Comparison of ENCODE assay signal across 22 cellular contexts in genomic region chr7:107370816-107371215, GRCh38.
DNase-seq lines count a peak whose midpoint lies in the region; ATAC-seq and TF ChIP-seq lines count a peak whose summit lies in the region.
"Had no signal": no experiment of that assay in that cellular context is flagged by ENCODE, and none has a peak within 500 bp of the region (broad histone marks: within the 10 kb centered on the region; RNA-seq: fewer than 3 reads in every experiment).

No MANE protein-coding gene starts in this region.

- no peak overlapping the region for H3K27ac Mint-ChIP-seq in activated T-helper 1 cell treated with anti-CD3 and anti-CD28 coated beads, Interleukin-12 subunit alpha, Interleukin-12 subunit beta, Interleukin-2, Interleukin-4 antibody, amounts not matched to agents 30 ng/mL and 10 ng/mL and 1 ng/mL, durations not matched to agents 14 hours and 24 hours and 36 hours
- H3K27ac Mint-ChIP-seq: B cell; CD8-positive, alpha-beta T cell; GM23338; H9 had no signal

- no peak for TF ChIP-seq CTCF in RWPE1 (conservative IDR thresholded peaks at IDR 0.05; ENCODE audit: low read depth)

- no peaks in the 10 kb centered on the region for H3K27me3 Mint-ChIP-seq in activated T-helper 1 cell treated with anti-CD3 and anti-CD28 coated beads, Interleukin-12 subunit alpha, Interleukin-12 subunit beta, Interleukin-2, Interleukin-4 antibody, amounts not matched to agents 30 ng/mL and 10 ng/mL and 1 ng/mL, durations not matched to agents 14 hours and 24 hours and 36 hours (ENCODE audit: insufficient read depth)
- H3K27me3 Mint-ChIP-seq: B cell; CD4-positive, CD25-positive, alpha-beta regulatory T cell had no signal

- POLR2A ChIA-PET in RWPE1 (lab: Yijun Ruan, JAX; ENCODE audit: low non-redundant PET): no interaction called here

- H3K36me3 Mint-ChIP-seq in activated T-helper 1 cell treated with anti-CD3 and anti-CD28 coated beads, Interleukin-12 subunit alpha, Interleukin-12 subunit beta, Interleukin-2, Interleukin-4 antibody, amounts not matched to agents 30 ng/mL and 10 ng/mL and 1 ng/mL, durations not matched to agents 14 hours and 24 hours and 36 hours (ENCODE audit: low read depth): peaks cover 3% of the 10 kb centered on the region

- H3K4me1 Mint-ChIP-seq in activated T-helper 1 cell treated with anti-CD3 and anti-CD28 coated beads, Interleukin-12 subunit alpha, Interleukin-12 subunit beta, Interleukin-2, Interleukin-4 antibody, amounts not matched to agents 30 ng/mL and 10 ng/mL and 1 ng/mL, durations not matched to agents 14 hours and 24 hours and 36 hours (ENCODE audit: low read depth): no peaks in the 10 kb centered on the region
- H3K4me1 Mint-ChIP-seq: B cell had no signal

- H3K4me3 Mint-ChIP-seq in activated T-helper 1 cell treated with anti-CD3 and anti-CD28 coated beads, Interleukin-12 subunit alpha, Interleukin-12 subunit beta, Interleukin-2, Interleukin-4 antibody, amounts not matched to agents 30 ng/mL and 10 ng/mL and 1 ng/mL, durations not matched to agents 14 hours and 24 hours and 36 hours: no peak overlapping the region
- H3K4me3 Mint-ChIP-seq: B cell; CD4-positive, CD25-positive, alpha-beta regulatory T cell; CD8-positive, alpha-beta T cell; GM23338; H9 had no signal

- H3K9me3 Mint-ChIP-seq in activated T-helper 1 cell treated with anti-CD3 and anti-CD28 coated beads, Interleukin-12 subunit alpha, Interleukin-12 subunit beta, Interleukin-2, Interleukin-4 antibody, amounts not matched to agents 30 ng/mL and 10 ng/mL and 1 ng/mL, durations not matched to agents 14 hours and 24 hours and 36 hours: no peaks in the 10 kb centered on the region
- H3K9me3 Mint-ChIP-seq: CD4-positive, CD25-positive, alpha-beta regulatory T cell; CD8-positive, alpha-beta T cell; GM23338; H9 had no signal

- CTCF ChIA-PET in RWPE1 (lab: Yijun Ruan, JAX): no interaction called here

- H3K36me3 ChIP-seq in SK-N-MC (ENCODE audit: insufficient read depth, low read length): no peaks in the 10 kb centered on the region
- H3K36me3 ChIP-seq: BLaER1 had no signal

- H3K27ac ChIP-seq in SK-N-MC (peak overlapping the region; percentile 65; the same call in 1 of the 2 replicates), RWPE1 (no peak overlapping the region)
- H3K27ac ChIP-seq: 22Rv1, BLaER1, C4-2B had no signal

- ATAC-seq in HG03439 (IDR thresholded peaks at IDR 0.05; ENCODE audit: unreplicated experiment): no peak
- ATAC-seq: CD8-positive, alpha-beta T cell; GM12878; GM23338; HCT116 had no signal

- H3K4me3 ChIP-seq in SK-N-MC: no peak overlapping the region
- H3K4me3 ChIP-seq: BLaER1, GM12878, GM23338 had no signal

- DNase-seq in COLO829 (ENCODE audit: low spot score) (peak; percentile 88), SK-N-MC (ENCODE audit: low read depth, low spot score) (no peak), epidermal melanocyte (ENCODE audit: insufficient read length, low spot score) (peak; percentile 27), pons (ENCODE audit: low spot score) (peak; percentile 37), NAMALWA (ENCODE audit: low spot score) (no peak), RWPE1 (ENCODE audit: low spot score) (no peak)
- no peak for DNase-seq in activated T-helper 1 cell treated with anti-CD3 and anti-CD28 coated beads, Interleukin-12 subunit alpha, Interleukin-12 subunit beta, Interleukin-2, Interleukin-4 antibody, amounts not matched to agents 30 ng/mL and 10 ng/mL and 1 ng/mL, durations not matched to agents 14 hours and 24 hours and 36 hours (ENCODE audit: low spot score)
- DNase-seq: CD4-positive, CD25-positive, alpha-beta regulatory T cell; CD8-positive, alpha-beta T cell; DMS 273 treated with DMSO at 0.1 percent for 48 hours; DMS79; EL; GDM1; H9 had no signal

- no peak overlapping the region for H3K9ac ChIP-seq in SK-N-MC (ENCODE audit: insufficient read length)
- H3K9ac ChIP-seq: BLaER1 had no signal

- intact Hi-C loops in activated T-helper 1 cell treated with anti-CD3 and anti-CD28 coated beads, Interleukin-12 subunit alpha, Interleukin-12 subunit beta, Interleukin-2, Interleukin-4 antibody, amounts not matched to agents 30 ng/mL and 10 ng/mL and 1 ng/mL, durations not matched to agents 14 hours and 24 hours and 36 hours (cut with micrococcal nuclease): no loop called here

- H3K9me3 ChIP-seq in SK-N-MC (ENCODE audit: low read depth, low read length): no peaks in the 10 kb centered on the region
- H3K9me3 ChIP-seq: BLaER1 had no signal

Comparison
In these comparisons a context has a peak if more than half of its experiments do, and no peak if none do; other contexts are left out.
1. DNase-seq: peak in COLO829 (single experiment), epidermal melanocyte (single experiment) and pons (single experiment); none in SK-N-MC (single experiment), NAMALWA (single experiment), RWPE1 (single experiment) and activated T-helper 1 cell treated with anti-CD3 and anti-CD28 coated beads, Interleukin-12 subunit alpha, Interleukin-12 subunit beta, Interleukin-2, Interleukin-4 antibody, amounts not matched to agents 30 ng/mL and 10 ng/mL and 1 ng/mL, durations not matched to agents 14 hours and 24 hours and 36 hours (single experiment).